25 cellular contexts compared by ENCODE assay signal in genomic region chr22:49900441-49901230, GRCh38. TPM values are rescaled to one million over a fixed set of nuclear protein-coding genes. Genes with fewer than 3 reads are reported as not detected.
DNase-seq lines count a peak whose midpoint lies in the region; ATAC-seq, FAIRE-seq and TF ChIP-seq lines count a peak whose summit lies in the region.
"Had no signal": no experiment of that assay in that cellular context is flagged by ENCODE, and none has a peak within 500 bp of the region (broad histone marks: within the 10 kb centered on the region; RNA-seq: fewer than 3 reads in every experiment).

No MANE protein-coding gene starts in this region.

- H3K36me3 ChIP-seq in small intestine (ENCODE audit: control insufficient read depth in 2 of 2, insufficient read depth in 2 of 2, low read length in 2 of 2): peaks cover 4 to 5% of the 10 kb centered on the region in 2 donors

- no peaks in the 10 kb centered on the region for H3K27me3 ChIP-seq in small intestine (ENCODE audit: control insufficient read depth in 2 of 2, insufficient read depth in 2 of 2, low read length in 2 of 2)
- H3K27me3 ChIP-seq: body of pancreas, SJSA1 had no signal

- H3K9me3 Mint-ChIP-seq in endothelial cell (ENCODE audit: unreplicated experiment): no peaks in the 10 kb centered on the region
- H3K9me3 Mint-ChIP-seq in HFFc6: no peaks in the 10 kb centered on the region
- H3K9me3 Mint-ChIP-seq: activated CD8-positive, alpha-beta T cell treated with anti-CD3 and anti-CD28 coated beads for 36 hours; CD4-positive, CD25-positive, alpha-beta regulatory T cell; naive thymus-derived CD8-positive, alpha-beta T cell had no signal

- H3K4me1 Mint-ChIP-seq in endothelial cell (ENCODE audit: unreplicated experiment) (no peaks in the 10 kb centered on the region), HFFc6 (ENCODE audit: low read depth) (no peaks in the 10 kb centered on the region)

- no peaks in the 10 kb centered on the region for H3K9me3 ChIP-seq in small intestine (ENCODE audit: control insufficient read depth, low read depth)
- H3K9me3 ChIP-seq: body of pancreas, SJSA1 had no signal

- WGBS in small intestine, 3 donors: 87 to 91% (median 89%) methylated on average over 30 of the region's 30 CpGs

- peaks cover 12% of the 10 kb centered on the region for H3K27me3 Mint-ChIP-seq in endothelial cell (ENCODE audit: unreplicated experiment)
- H3K27me3 Mint-ChIP-seq in HFFc6 (ENCODE audit: insufficient read depth): peaks cover 5% of the 10 kb centered on the region; the same call in 1 of the 2 replicates
- H3K27me3 Mint-ChIP-seq: activated CD8-positive, alpha-beta T cell treated with anti-CD3 and anti-CD28 coated beads for 36 hours; CD4-positive, CD25-positive, alpha-beta regulatory T cell; naive thymus-derived CD8-positive, alpha-beta T cell had no signal

- H3K4me1 ChIP-seq in small intestine (ENCODE audit: control insufficient read depth in 2 of 2, insufficient read depth in 1 of 2, low read depth in 1 of 2, low read length in 1 of 2): no peaks in the 10 kb centered on the region
- H3K4me1 ChIP-seq: body of pancreas, SJSA1 had no signal

- no peak for ATAC-seq in HG02938 (IDR thresholded peaks at IDR 0.05; ENCODE audit: unreplicated experiment)
- ATAC-seq in GM18520 (IDR thresholded peaks at IDR 0.05; ENCODE audit: unreplicated experiment): no peak
- ATAC-seq: activated CD8-positive, alpha-beta T cell treated with anti-CD3 and anti-CD28 coated beads for 36 hours; body of pancreas; GM23338; naive thymus-derived CD8-positive, alpha-beta T cell; Panc1 had no signal

- H3K27ac ChIP-seq in small intestine (ENCODE audit: low read depth in 1 of 2, low read length in 1 of 2): no peak overlapping the region
- H3K27ac ChIP-seq: body of pancreas, SJSA1 had no signal

- FAIRE-seq in small intestine (lab: Jason Lieb, UNC): no peak

- no peak overlapping the region for H3K4me3 ChIP-seq in small intestine (ENCODE audit: low read depth in 1 of 2, low read length in 2 of 2)
- H3K4me3 ChIP-seq: body of pancreas, GM23338, SJSA1, smooth muscle cell had no signal

- TF ChIP-seq CTCF in endothelial cell (IDR thresholded peaks at IDR 0.05; ENCODE audit: unreplicated experiment) (no peak), HFFc6 (IDR thresholded peaks at IDR 0.05) (no peak)

- H3K27ac Mint-ChIP-seq in endothelial cell (ENCODE audit: unreplicated experiment) (peak overlapping the region; percentile 70), HFFc6 (no peak overlapping the region)
- H3K27ac Mint-ChIP-seq: activated CD8-positive, alpha-beta T cell treated with anti-CD3 and anti-CD28 coated beads for 36 hours; GM23338 had no signal

- peaks cover 28% of the 10 kb centered on the region for H3K36me3 Mint-ChIP-seq in endothelial cell (ENCODE audit: low read depth, unreplicated experiment)
- peaks cover 23% of the 10 kb centered on the region for H3K36me3 Mint-ChIP-seq in HFFc6 (ENCODE audit: low read depth)

- DNase-seq in NCI-H1694 treated with DMSO at 0.1 percent for 48 hours (lab: John Stamatoyannopoulos, UW) (peak; percentile 19), NCI-H1694 (lab: John Stamatoyannopoulos, UW) (no peak), RPMI7951 (ENCODE audit: low read depth) (peak; percentile 16), endothelial cell (ENCODE audit: low spot score) (no peak), small intestine (peak; percentile 6), HFFc6 (no peak)
- DNase-seq: 8988T; activated CD4-positive, alpha-beta T cell treated with anti-CD3 and anti-CD28 coated beads for 1 hour; activated CD8-positive, alpha-beta T cell treated with anti-CD3 and anti-CD28 coated beads for 36 hours; activated T-cell treated with anti-CD3 and anti-CD28 coated beads for 4 hours; body of pancreas; CD4-positive, CD25-positive, alpha-beta regulatory T cell; islet precursor cell; midbrain; naive thymus-derived CD8-positive, alpha-beta T cell; NCI-H1092; NCI-H2029; NCI-H526 treated with DMSO at 0.1 percent for 48 hours; substantia nigra had no signal

- H3K4me3 Mint-ChIP-seq in endothelial cell (ENCODE audit: unreplicated experiment) (peak overlapping the region; percentile 85), HFFc6 (no peak overlapping the region)
- H3K4me3 Mint-ChIP-seq: activated CD8-positive, alpha-beta T cell treated with anti-CD3 and anti-CD28 coated beads for 36 hours; CD4-positive, CD25-positive, alpha-beta regulatory T cell; GM23338; naive thymus-derived CD8-positive, alpha-beta T cell had no signal

RNA-seq across cellular contexts. Expression of gene ALG12, which starts 17.6 kb away (rescaled TPM):
- total RNA-seq in RPMI7951 (2014; rRNA removed; shearing (Covaris generic)): 15.0 and 18.7 TPM in 2 replicates
- total RNA-seq in endothelial cell (ENCODE audit: unreplicated experiment): 23.2 TPM
- 10 to 100 TPM in 1 of 3 donors, 1 to 10 TPM in 2; 9.4 to 15.2 (median 9.5) TPM for polyA plus RNA-seq in small intestine
- total RNA-seq in HFFc6 (2021; fragmentation: NEBNext Ultra II Directional; extraction: Animal tissue kit (Norgen Biotek cat#: 25700)): 10 to 100 TPM; 17.2 to 25.1 (median 20.2) TPM

RNA-seq across cellular contexts. Expression of gene CRELD2, which starts 17.8 kb away (rescaled TPM):
- 49.7 and 56.7 TPM in 2 replicates for total RNA-seq in RPMI7951 (2014; rRNA removed; shearing (Covaris generic))
- 207 TPM for total RNA-seq in endothelial cell (ENCODE audit: unreplicated experiment)
- polyA plus RNA-seq in small intestine: 100 to 1,000 TPM in 1 of 3 donors, 10 to 100 TPM in 2; 11.9 to 107 (median 20.8) TPM
- 10 to 100 TPM; 67.9 to 86.8 (median 78.5) TPM for total RNA-seq in HFFc6 (2021; fragmentation: NEBNext Ultra II Directional; extraction: Animal tissue kit (Norgen Biotek cat#: 25700))

RNA-seq across cellular contexts. Expression of gene ZBED4, which starts 47.0 kb away (rescaled TPM):
- total RNA-seq in RPMI7951 (2014; rRNA removed; shearing (Covaris generic)): 7.3 and 7.7 TPM in 2 replicates
- total RNA-seq in endothelial cell (ENCODE audit: unreplicated experiment): 22.6 TPM
- 1 to 10 TPM; 3.2 to 7.8 (median 3.4) TPM for polyA plus RNA-seq in small intestine
- 10 to 100 TPM in 1 of 6 experiments, 1 to 10 TPM in 5; 7.9 to 10.9 (median 9.0) TPM for total RNA-seq in HFFc6 (2021; fragmentation: NEBNext Ultra II Directional; extraction: Animal tissue kit (Norgen Biotek cat#: 25700))

RNA-seq across cellular contexts. Expression of gene PIM3, which starts 59.9 kb away (rescaled TPM):
- 9.3 and 12.7 TPM in 2 replicates for total RNA-seq in RPMI7951 (2014; rRNA removed; shearing (Covaris generic))
- total RNA-seq in endothelial cell (ENCODE audit: unreplicated experiment): 112 TPM
- 10 to 100 TPM; 35.7 to 72.2 (median 49.4) TPM for polyA plus RNA-seq in small intestine
- total RNA-seq in HFFc6 (2021; fragmentation: NEBNext Ultra II Directional; extraction: Animal tissue kit (Norgen Biotek cat#: 25700)): 10 to 100 TPM; 14.8 to 18.8 (median 17.4) TPM

Comparison
In these comparisons a context has a peak if more than half of its experiments do, and no peak if none do; other contexts are left out.
1. DNase-seq: peak in NCI-H1694 treated with DMSO at 0.1 percent for 48 hours (single experiment), RPMI7951 (single experiment) and small intestine (single experiment); none in NCI-H1694 (single experiment), endothelial cell (single experiment) and HFFc6 (single experiment).